13 cellular contexts compared by ENCODE assay signal in genomic region chrX:139795196-139795595, GRCh38.
DNase-seq lines count a peak whose midpoint lies in the region; ATAC-seq and TF ChIP-seq lines count a peak whose summit lies in the region.
"Had no signal": no experiment of that assay in that cellular context is flagged by ENCODE, and none has a peak within 500 bp of the region (broad histone marks: within the 10 kb centered on the region; RNA-seq: fewer than 3 reads in every experiment).

No MANE protein-coding gene starts in this region.

- H3K4me3 Mint-ChIP-seq in activated CD4-positive, alpha-beta T cell treated with anti-CD3 and anti-CD28 coated beads, Interleukin-2, amount 10 ng/mL, durations not matched to agents 7 days and 5 days: no peak overlapping the region

- H3K4me3 ChIP-seq in SJCRH30: no peak overlapping the region
- H3K4me3 ChIP-seq in coronary artery: no peak overlapping the region
- H3K4me3 ChIP-seq: cardiac muscle cell, K562 had no signal

- TF ChIP-seq CTCF in coronary artery (IDR thresholded peaks at IDR 0.05): no peak

- POLR2A ChIA-PET in activated CD4-positive, alpha-beta T cell treated with anti-CD3 and anti-CD28 coated beads, Interleukin-2, amount 10 ng/mL, durations not matched to agents 7 days and 5 days (lab: Charles Lee): no interaction called here

- H3K27ac ChIP-seq in SJCRH30: no peak overlapping the region
- H3K27ac ChIP-seq in coronary artery: no peak overlapping the region
- H3K27ac ChIP-seq: cardiac muscle cell had no signal

- H3K9me3 ChIP-seq in SJCRH30 (replicated peaks): no peaks in the 10 kb centered on the region

- DNase-seq in activated CD4-positive, alpha-beta T cell treated with anti-CD3 and anti-CD28 coated beads, Interleukin-2, amount 10 ng/mL, durations not matched to agents 7 days and 5 days: no peak
- no peak for DNase-seq in activated CD4-positive, alpha-beta T cell treated with anti-CD3 and anti-CD28 coated beads for 1 hour
- DNase-seq in stimulated activated naive CD8-positive, alpha-beta T cell treated with anti-CD3 and anti-CD28 coated beads, Interleukin-15, Interleukin-2, amounts not matched to agents 100 U/mL and 50 U/mL, for 24 hours: no peak
- DNase-seq in SJCRH30 (no peak), NCI-H1105 treated with DMSO at 0.1 percent for 48 hours (lab: John Stamatoyannopoulos, UW) (no peak), coronary artery (ENCODE audit: low spot score) (no peak)
- DNase-seq: foreskin melanocyte, midbrain, substantia nigra had no signal

- no peaks in the 10 kb centered on the region for H3K27me3 Mint-ChIP-seq in activated CD4-positive, alpha-beta T cell treated with anti-CD3 and anti-CD28 coated beads, Interleukin-2, amount 10 ng/mL, durations not matched to agents 7 days and 5 days

- peaks cover 28% of the 10 kb centered on the region for H3K36me3 Mint-ChIP-seq in activated CD4-positive, alpha-beta T cell treated with anti-CD3 and anti-CD28 coated beads, Interleukin-2, amount 10 ng/mL, durations not matched to agents 7 days and 5 days (ENCODE audit: low read depth)

- H3K4me1 ChIP-seq in SJCRH30: no peaks in the 10 kb centered on the region

- H3K27ac Mint-ChIP-seq in activated CD4-positive, alpha-beta T cell treated with anti-CD3 and anti-CD28 coated beads, Interleukin-2, amount 10 ng/mL, durations not matched to agents 7 days and 5 days: peak overlapping the region; percentile 71

- CTCF ChIA-PET in activated CD4-positive, alpha-beta T cell treated with anti-CD3 and anti-CD28 coated beads, Interleukin-2, amount 10 ng/mL, durations not matched to agents 7 days and 5 days (lab: Charles Lee): no interaction called here

- no peaks in the 10 kb centered on the region for H3K36me3 ChIP-seq in SJCRH30
- H3K36me3 ChIP-seq: cardiac muscle cell had no signal

- peaks cover 5% of the 10 kb centered on the region for H3K4me1 Mint-ChIP-seq in activated CD4-positive, alpha-beta T cell treated with anti-CD3 and anti-CD28 coated beads, Interleukin-2, amount 10 ng/mL, durations not matched to agents 7 days and 5 days

- ATAC-seq in HG02623 (IDR thresholded peaks at IDR 0.05; ENCODE audit: unreplicated experiment) (peak; percentile 100), HG03520 (IDR thresholded peaks at IDR 0.05; ENCODE audit: unreplicated experiment) (peak; percentile 99)
- ATAC-seq in stimulated activated naive CD8-positive, alpha-beta T cell treated with anti-CD3 and anti-CD28 coated beads, Interleukin-15, Interleukin-2, amounts not matched to agents 100 U/mL and 50 U/mL, for 24 hours: peak; percentile 97
- ATAC-seq: K562 had no signal

- no peaks in the 10 kb centered on the region for H3K27me3 ChIP-seq in SJCRH30
- H3K27me3 ChIP-seq: cardiac muscle cell had no signal

- no peaks in the 10 kb centered on the region for H3K9me3 Mint-ChIP-seq in activated CD4-positive, alpha-beta T cell treated with anti-CD3 and anti-CD28 coated beads, Interleukin-2, amount 10 ng/mL, durations not matched to agents 7 days and 5 days
